In genomic region chr11:18761144-18761543, GRCh38 we compare ENCODE assay signal across 36 cellular contexts. TPM values are rescaled to one million over a fixed set of nuclear protein-coding genes. Genes with fewer than 3 reads are reported as not detected.
"Had no signal": no experiment of that assay in that cellular context is flagged by ENCODE, and none has a peak within 500 bp of the region (broad histone marks: within the 10 kb centered on the region; RNA-seq: fewer than 3 reads in every experiment).

No MANE protein-coding gene starts in this region.

- H3K36me3 Mint-ChIP-seq: activated CD4-positive, alpha-beta memory T cell treated with anti-CD3 and anti-CD28 coated beads for 36 hours; activated naive CD4-positive, alpha-beta T cell treated with anti-CD3 and anti-CD28 coated beads, Interleukin-2, amount 50 U/mL, for 72 hours; activated naive CD8-positive, alpha-beta T cell treated with anti-CD3 and anti-CD28 coated beads for 36 hours had no signal

- DNase-seq: activated B cell treated with CpG ODN at 0.5 μM for 24 hours; activated CD4-positive, alpha-beta memory T cell treated with anti-CD3 and anti-CD28 coated beads for 36 hours; activated CD4-positive, alpha-beta T cell treated with anti-CD3 and anti-CD28 coated beads for 4 hours; activated CD4-positive, alpha-beta T cell treated with anti-CD3 and anti-CD28 coated beads, Interleukin-2, amount 10 ng/mL, durations not matched to agents 24 days and 14 days; activated CD4-positive, alpha-beta T cell treated with anti-CD3 and anti-CD28 coated beads, Interleukin-2, amount 50 U/mL, for 1 hour; activated CD4-positive, alpha-beta T cell treated with anti-CD3 and anti-CD28 coated beads, Interleukin-2, amount 50 U/mL, for 4 hours; activated CD4-positive, CD25-positive, alpha-beta regulatory T cell treated with anti-CD3 and anti-CD28 coated beads, Interleukin-2, amount 50 U/mL, for 72 hours; activated CD8-positive, alpha-beta memory T cell treated with anti-CD3 and anti-CD28 coated beads, Interleukin-2, amount 50 U/mL, for 4 hours; activated CD8-positive, alpha-beta T cell treated with anti-CD3 and anti-CD28 coated beads for 36 hours; activated effector memory CD4-positive, alpha-beta T cell treated with anti-CD3 and anti-CD28 coated beads, Interleukin-2, amount 50 U/mL, for 16 hours; activated gamma-delta T cell treated with Interleukin-2 at 50 U/mL for 16 hours; activated naive CD4-positive, alpha-beta T cell; activated naive CD4-positive, alpha-beta T cell treated with anti-CD3 and anti-CD28 coated beads for 36 hours; activated naive CD4-positive, alpha-beta T cell treated with anti-CD3 and anti-CD28 coated beads, Interleukin-2, amount 50 U/mL, for 16 hours; activated naive CD8-positive, alpha-beta T cell treated with anti-CD3 and anti-CD28 coated beads for 36 hours; activated T-cell treated with anti-CD3 and anti-CD28 coated beads for 4 hours; activated T-cell treated with anti-CD3 and anti-CD28 coated beads, Interleukin-2, amount 50 U/mL, for 1 hour; activated T-cell treated with anti-CD3 and anti-CD28 coated beads, Interleukin-2, amount 50 U/mL, for 4 hours; activated T-cell treated with anti-CD3 and anti-CD28 coated beads, Interleukin-2, amount 50 U/mL, for 72 hours; adrenal gland; amniotic stem cell; central memory CD4-positive, alpha-beta T cell; T-helper 1 cell; T-helper 2 cell; T-helper 9 cell had no signal

- H3K27ac Mint-ChIP-seq: activated B cell treated with CpG ODN at 0.5 μM for 24 hours; activated CD4-positive, alpha-beta memory T cell treated with anti-CD3 and anti-CD28 coated beads for 36 hours; activated CD4-positive, alpha-beta T cell treated with anti-CD3 and anti-CD28 coated beads, Interleukin-2, amount 10 ng/mL, durations not matched to agents 24 days and 14 days; activated CD8-positive, alpha-beta T cell treated with anti-CD3 and anti-CD28 coated beads for 36 hours; activated naive CD4-positive, alpha-beta T cell treated with anti-CD3 and anti-CD28 coated beads for 36 hours; activated naive CD4-positive, alpha-beta T cell treated with anti-CD3 and anti-CD28 coated beads, Interleukin-2, amount 50 U/mL, for 72 hours; activated naive CD8-positive, alpha-beta T cell treated with anti-CD3 and anti-CD28 coated beads for 36 hours; activated T-cell treated with anti-CD3 and anti-CD28 coated beads, Interleukin-2, amount 50 U/mL, for 72 hours; activated T-helper 1 cell treated with anti-CD3 and anti-CD28 coated beads, Interleukin-12 subunit alpha, Interleukin-12 subunit beta, Interleukin-2, Interleukin-4 antibody, amounts not matched to agents 30 ng/mL and 10 ng/mL and 1 ng/mL, durations not matched to agents 14 hours and 24 hours and 36 hours; activated T-helper 17 cell treated with anti-CD3 and anti-CD28 coated beads, Interleukin-2, amount 50 U/mL, for 72 hours; brain; T-helper 2 cell treated with Interferon-gamma antibody and Interleukin-4, amounts not matched to agents 5 μg/mL and 100 μg/mL, for 36 hours had no signal

- H3K27me3 Mint-ChIP-seq: activated B cell treated with CpG ODN at 0.5 μM for 24 hours, brain had no signal

- H3K27ac ChIP-seq: adrenal gland, ascending aorta, cardiac muscle cell, VCaP had no signal

- H3K4me3 Mint-ChIP-seq: activated B cell treated with CpG ODN at 0.5 μM for 24 hours; activated CD4-positive, alpha-beta memory T cell treated with anti-CD3 and anti-CD28 coated beads for 36 hours; activated CD4-positive, alpha-beta T cell treated with anti-CD3 and anti-CD28 coated beads, Interleukin-2, amount 10 ng/mL, durations not matched to agents 24 days and 14 days; activated CD8-positive, alpha-beta T cell treated with anti-CD3 and anti-CD28 coated beads for 36 hours; activated naive CD4-positive, alpha-beta T cell treated with anti-CD3 and anti-CD28 coated beads for 36 hours; activated naive CD8-positive, alpha-beta T cell treated with anti-CD3 and anti-CD28 coated beads for 36 hours; activated T-cell treated with anti-CD3 and anti-CD28 coated beads, Interleukin-2, amount 50 U/mL, for 4 hours; activated T-cell treated with anti-CD3 and anti-CD28 coated beads, Interleukin-2, amount 50 U/mL, for 72 hours; activated T-helper 1 cell treated with anti-CD3 and anti-CD28 coated beads, Interleukin-12 subunit alpha, Interleukin-12 subunit beta, Interleukin-2, Interleukin-4 antibody, amounts not matched to agents 30 ng/mL and 10 ng/mL and 1 ng/mL, durations not matched to agents 14 hours and 24 hours and 36 hours; activated T-helper 17 cell treated with anti-CD3 and anti-CD28 coated beads, Interleukin-2, amount 50 U/mL, for 72 hours; brain; T-helper 1 cell treated with Interleukin-12 subunit alpha and Interleukin-12 subunit beta and Interleukin-4 antibody, amounts not matched to agents 30 μg/mL and 1 μg/mL, for 36 hours; T-helper 2 cell treated with Interferon-gamma antibody and Interleukin-4, amounts not matched to agents 5 μg/mL and 100 μg/mL, for 36 hours had no signal

- H3K4me1 Mint-ChIP-seq: brain had no signal

- ATAC-seq: activated CD8-positive, alpha-beta T cell treated with anti-CD3 and anti-CD28 coated beads for 36 hours; activated naive CD4-positive, alpha-beta T cell treated with anti-CD3 and anti-CD28 coated beads, Interleukin-2, amount 50 U/mL, for 72 hours; activated T-cell treated with anti-CD3 and anti-CD28 coated beads, Interleukin-2, amount 50 U/mL, for 4 hours; activated T-cell treated with anti-CD3 and anti-CD28 coated beads, Interleukin-2, amount 50 U/mL, for 72 hours; activated T-helper 17 cell treated with anti-CD3 and anti-CD28 coated beads, Interleukin-2, amount 50 U/mL, for 72 hours had no signal

- H3K9me3 Mint-ChIP-seq: activated B cell treated with CpG ODN at 0.5 μM for 24 hours; activated CD4-positive, alpha-beta memory T cell treated with anti-CD3 and anti-CD28 coated beads for 36 hours; activated CD4-positive, alpha-beta T cell treated with anti-CD3 and anti-CD28 coated beads, Interleukin-2, amount 10 ng/mL, durations not matched to agents 24 days and 14 days; activated CD8-positive, alpha-beta T cell treated with anti-CD3 and anti-CD28 coated beads for 36 hours; activated naive CD4-positive, alpha-beta T cell treated with anti-CD3 and anti-CD28 coated beads for 36 hours; activated naive CD4-positive, alpha-beta T cell treated with anti-CD3 and anti-CD28 coated beads, Interleukin-2, amount 50 U/mL, for 72 hours; activated naive CD8-positive, alpha-beta T cell treated with anti-CD3 and anti-CD28 coated beads for 36 hours; activated T-cell treated with anti-CD3 and anti-CD28 coated beads, Interleukin-2, amount 50 U/mL, for 4 hours; activated T-cell treated with anti-CD3 and anti-CD28 coated beads, Interleukin-2, amount 50 U/mL, for 72 hours; activated T-helper 1 cell treated with anti-CD3 and anti-CD28 coated beads, Interleukin-12 subunit alpha, Interleukin-12 subunit beta, Interleukin-2, Interleukin-4 antibody, amounts not matched to agents 30 ng/mL and 10 ng/mL and 1 ng/mL, durations not matched to agents 14 hours and 24 hours and 36 hours; activated T-helper 17 cell treated with anti-CD3 and anti-CD28 coated beads, Interleukin-2, amount 50 U/mL, for 72 hours; brain; T-helper 1 cell treated with Interleukin-12 subunit alpha and Interleukin-12 subunit beta and Interleukin-4 antibody, amounts not matched to agents 30 μg/mL and 1 μg/mL, for 36 hours; T-helper 2 cell treated with Interferon-gamma antibody and Interleukin-4, amounts not matched to agents 5 μg/mL and 100 μg/mL, for 36 hours had no signal

RNA-seq across cellular contexts. Expression of gene PTPN5, which starts 30.5 kb away (rescaled TPM):
- total RNA-seq: activated B cell treated with CpG ODN at 0.5 μM for 24 hours; activated CD4-positive, alpha-beta memory T cell treated with anti-CD3 and anti-CD28 coated beads for 36 hours; activated CD4-positive, alpha-beta T cell treated with anti-CD3 and anti-CD28 coated beads, Interleukin-2, amount 10 ng/mL, durations not matched to agents 24 days and 14 days; activated CD8-positive, alpha-beta memory T cell treated with anti-CD3 and anti-CD28 coated beads for 36 hours; activated CD8-positive, alpha-beta T cell treated with anti-CD3 and anti-CD28 coated beads for 36 hours; activated naive CD4-positive, alpha-beta T cell treated with anti-CD3 and anti-CD28 coated beads for 36 hours; activated naive CD4-positive, alpha-beta T cell treated with anti-CD3 and anti-CD28 coated beads, Interleukin-2, amount 50 U/mL, for 72 hours; activated naive CD8-positive, alpha-beta T cell treated with anti-CD3 and anti-CD28 coated beads for 36 hours; activated T-cell treated with anti-CD3 and anti-CD28 coated beads, Interleukin-2, amount 50 U/mL, for 4 hours; activated T-cell treated with anti-CD3 and anti-CD28 coated beads, Interleukin-2, amount 50 U/mL, for 72 hours; activated T-helper 1 cell treated with anti-CD3 and anti-CD28 coated beads, Interleukin-12 subunit alpha, Interleukin-12 subunit beta, Interleukin-2, Interleukin-4 antibody, amounts not matched to agents 30 ng/mL and 10 ng/mL and 1 ng/mL, durations not matched to agents 14 hours and 24 hours and 36 hours; activated T-helper 17 cell treated with anti-CD3 and anti-CD28 coated beads, Interleukin-2, amount 50 U/mL, for 72 hours; bronchial epithelial cell had no signal

RNA-seq across cellular contexts. Expression of gene IGSF22, which starts 35.2 kb away (rescaled TPM):
- total RNA-seq: activated CD4-positive, alpha-beta T cell treated with anti-CD3 and anti-CD28 coated beads, Interleukin-2, amount 10 ng/mL, durations not matched to agents 24 days and 14 days; ascending aorta had no signal
